ENCODE assay signal across 8 cellular contexts in genomic region chr3:197950661-197951029, GRCh38. TPM values are rescaled to one million over a fixed set of nuclear protein-coding genes. Genes with fewer than 3 reads are reported as not detected.
DNase-seq lines count a peak whose midpoint lies in the region; ATAC-seq, FAIRE-seq and TF ChIP-seq lines count a peak whose summit lies in the region.

No MANE protein-coding gene starts in this region.

- POLR2A ChIA-PET in GM12878 (lab: Charles Lee), result interaction anchor here (1.4 kb wide), 1 partner anchor 9 kb away, joined by 7 read pairs; a partner anchor contains a TSS

- in situ Hi-C loops in GM12878 (cut with MboI), result no loop called here

- H3K4me1 ChIP-seq in cardiac muscle cell (ENCODE audit: low read depth) (peaks cover 25% of the 10 kb centered on the region), GM12878 (ENCODE audit: control insufficient read depth, insufficient read depth, low read length) (peaks cover 3% of the 10 kb centered on the region; the same call in 1 of the 2 replicates), upper lobe of right lung (peaks cover 34% of the 10 kb centered on the region)

- intact Hi-C loops in left cardiac atrium (cut with DNase I) (no loop called here), GM12878 (cut with micrococcal nuclease; ENCODE audit: unreplicated experiment) (loop anchor here (1.0 kb wide), 1 partner anchor 9 kb away; a partner anchor contains a TSS), upper lobe of right lung (cut with DNase I) (no loop called here)

- H3K27ac Mint-ChIP-seq in memory B cell, result peak overlapping the region; percentile 99

- peaks cover 42% of the 10 kb centered on the region for H3K79me2 ChIP-seq in GM12878 (ENCODE audit: control insufficient read depth, insufficient read depth, low read length)

- H3K27me3 ChIP-seq in cardiac muscle cell (no peaks in the 10 kb centered on the region), GM12878 (replicated peaks in 1 of 2; ENCODE audit: control insufficient read depth in 2 of 2, insufficient read depth in 2 of 2, low read length in 1 of 2) (no peaks in the 10 kb centered on the region), upper lobe of right lung (no peaks in the 10 kb centered on the region)

- peaks cover 15% of the 10 kb centered on the region for H3K4me1 Mint-ChIP-seq in memory B cell

- H2AFZ ChIP-seq in GM12878 (ENCODE audit: control insufficient read depth, low read depth, low read length), result no peak overlapping the region; the same call in 1 of the 2 replicates

- DNase-seq in cardiac muscle cell (ENCODE audit: low read depth in 1 of 2, low spot score in 1 of 2) (no peak), left cardiac atrium (no peak), GM12878 (ENCODE audit: low read depth, low spot score) (no peak), memory B cell (ENCODE audit: low spot score in 2 of 2) (no peak), upper lobe of right lung (no peak), NCI-H187 treated with DMSO at 0.1 percent for 48 hours (lab: John Stamatoyannopoulos, UW) (no peak), NCI-H1092 treated with DMSO at 0.1 percent for 48 hours (lab: John Stamatoyannopoulos, UW) (no peak)

- BruUV-seq in GM12878 (replicated peaks; lab: Mats Ljungman, UMichigan), result no TSS peak

- TF ChIP-seq RAD21 in GM12878 (IDR thresholded peaks at IDR 0.05; ENCODE audit: insufficient read depth, low read depth, low read length), result no peak

- H3K4me3 ChIP-seq in cardiac muscle cell, result peak overlapping the region; percentile 96
- peak overlapping the region; percentile 95 for H3K4me3 ChIP-seq in GM12878
- peak overlapping the region; percentile 70 for H3K4me3 ChIP-seq in upper lobe of right lung

- no peak for TF ChIP-seq EP300 in GM12878 (IDR thresholded peaks at IDR 0.05; ENCODE audit: borderline replicate concordance in 1 of 2, control insufficient read depth in 1 of 2, low read depth in 2 of 2, low read length in 2 of 2)

- H3K4me2 ChIP-seq in GM12878 (ENCODE audit: control insufficient read depth, insufficient read depth), result peak overlapping the region; percentile 84

- TF ChIP-seq POLR2A in GM12878 (IDR thresholded peaks at IDR 0.05; ENCODE audit: low read depth, low read length), result no peak

- no peaks in the 10 kb centered on the region for H3K9me3 Mint-ChIP-seq in memory B cell

- no peaks in the 10 kb centered on the region for H3K27me3 Mint-ChIP-seq in memory B cell

- H3K9ac ChIP-seq in GM12878 (ENCODE audit: control insufficient read depth, insufficient read depth, low read length), result peak overlapping the region; percentile 92

- H3K9me3 ChIP-seq in cardiac muscle cell (ENCODE audit: low read depth) (no peaks in the 10 kb centered on the region), GM12878 (replicated peaks; ENCODE audit: control insufficient read depth, insufficient read depth, low read length) (no peaks in the 10 kb centered on the region), upper lobe of right lung (no peaks in the 10 kb centered on the region)

- TF ChIP-seq CTCF in cardiac muscle cell (IDR thresholded peaks at IDR 0.05; ENCODE audit: low read depth, low read length) (no peak), GM12878 (IDR thresholded peaks at IDR 0.05 in 2 of 3, conservative IDR thresholded peaks at IDR 0.05 in 1 of 3; ENCODE audit: control insufficient read depth in 2 of 3, extremely low read depth in 1 of 3, insufficient read depth in 1 of 3, low read depth in 3 of 3, low read length in 3 of 3) (no peak), upper lobe of right lung (IDR thresholded peaks at IDR 0.05) (no peak)

- SMC1A ChIA-PET in GM12878 (lab: Charles Lee; ENCODE audit: uncharacterized antibody, unreplicated experiment), result interaction anchor here (1.1 to 2.2 kb wide), 4 partner anchors 8 to 45 kb away, joined by 4 to 9 read pairs (median 6); a partner anchor contains a TSS

- no peak for FAIRE-seq in GM12878 (lab: Jason Lieb, UNC)

- peak overlapping the region; percentile 94 for H3K4me3 Mint-ChIP-seq in memory B cell

- WGBS in GM12878 (ENCODE audit: insufficient coverage, insufficient replicate concordance, low lambda C conversion rate, missing lambda C conversion rate), result 0% methylated on average over 10 of the region's 10 CpGs

- H4K20me1 ChIP-seq in GM12878 (ENCODE audit: control insufficient read depth, insufficient read depth), result peaks cover 7% of the 10 kb centered on the region

- H3K36me3 ChIP-seq in cardiac muscle cell (peaks cover 32% of the 10 kb centered on the region), GM12878 (ENCODE audit: control insufficient read depth in 2 of 2, insufficient read depth in 2 of 2, low read length in 1 of 2) (peaks cover 10 to 33% of the 10 kb centered on the region in 2 experiments), upper lobe of right lung (peaks cover 46% of the 10 kb centered on the region)

- ATAC-seq in left cardiac atrium (no peak), GM12878 (no peak), memory B cell (ENCODE audit: low read depth) (no peak), upper lobe of right lung (no peak), HG03442 (IDR thresholded peaks at IDR 0.05; ENCODE audit: unreplicated experiment) (no peak)

- RAD21 ChIA-PET in GM12878 (lab: Charles Lee; ENCODE audit: unreplicated experiment), result interaction anchor here (1.0 kb wide), 1 partner anchor 9 kb away, joined by 3 read pairs; a partner anchor contains a TSS

- H3K27ac ChIP-seq in cardiac muscle cell (peak overlapping the region; percentile 95), GM12878 (ENCODE audit: control insufficient read depth, insufficient read depth) (peak overlapping the region; percentile 95), upper lobe of right lung (peak overlapping the region; percentile 92)

- peaks cover 22% of the 10 kb centered on the region for H3K36me3 Mint-ChIP-seq in memory B cell

- CTCF ChIA-PET in GM12878 (lab: Yijun Ruan, JAX), result interaction anchor here (0.7 to 2.9 kb wide), 4 partner anchors 8 to 229 kb away, joined by 3 to 16 read pairs (median 4); no protein-coding TSS in a partner anchor

TF ChIP-seq in GM12878, 131 proteins besides CTCF, POLR2A, EP300 and RAD21:
- TF ChIP-seq SUZ12 (IDR thresholded peaks at IDR 0.05; ENCODE audit: unreplicated experiment), result no peak
- TF ChIP-seq SIN3A (IDR thresholded peaks at IDR 0.05; ENCODE audit: low read depth, low read length), result 0 out of 2 replicates have a peak, but pooled peaks have one; percentile 38

RNA-seq across cellular contexts. Expression of gene RPL35A, which starts 0.7 kb away (rescaled TPM):
- total RNA-seq in cardiac muscle cell (907 and 984 TPM in 2 replicates), left cardiac atrium (100 to 1,000 TPM; 716 to 727 TPM), GM12878 (2014; rRNA removed) (774 and 1,139 TPM in 2 replicates), GM12878 (2014; rRNA removed; fragmentation: Illumina TruSeq; extraction: Trizol) (2,045 and 2,048 TPM in 2 replicates), GM12878 (2021) (1,469 and 1,543 TPM in 2 replicates), upper lobe of right lung (723 TPM)
- polyA plus RNA-seq in cardiac muscle cell (845 and 927 TPM in 2 replicates), GM12878 (2011; rRNA removed) (1,355 and 2,033 TPM in 2 replicates), GM12878 (2014; fragmentation: Illumina TruSeq; extraction: Trizol) (2,605 and 3,098 TPM in 2 replicates), GM12878 (2014; fragmentation: Nextera tagmentation; extraction: Ambion mirVana) (1,000 to 10,000 TPM; 2,763 to 3,144 TPM), GM12878 (2014; rRNA removed) (1,819 and 2,206 TPM in 2 replicates), GM12878 (2016; fragmentation: Nextera tagmentation; extraction: Ambion mirVana) (1,000 to 10,000 TPM; 1,637 to 1,641 TPM)
- 152 and 158 TPM in 2 replicates for total RNA-seq in GM12878 (2013; cell fraction: nucleolus; rRNA removed)
- polyA plus RNA-seq in GM12878 (2011; ENCODE audit: low read depth), result 7,666 TPM
- 588 and 600 TPM in 2 replicates for polyA plus RNA-seq in GM12878 (2011; cell fraction: cytosol; rRNA removed)
- polyA plus RNA-seq in GM12878 (2011; cell fraction: nucleus; rRNA removed), result 326 and 453 TPM in 2 replicates
- 3,017 and 3,888 TPM in 2 replicates for polyA plus RNA-seq in GM12878 (2012)
- 184 and 244 TPM in 2 replicates for polyA minus RNA-seq in GM12878 (2011; rRNA and poly(A)+ RNA removed)
- polyA minus RNA-seq in GM12878 (2011; cell fraction: cytosol; rRNA and poly(A)+ RNA removed), result 126 and 163 TPM in 2 replicates
- polyA minus RNA-seq in GM12878 (2011; cell fraction: nucleus; rRNA and poly(A)+ RNA removed), result 34.9 and 49.6 TPM in 2 replicates

RNA-seq across cellular contexts. Expression of gene LMLN, which starts 9.4 kb away (rescaled TPM):
- total RNA-seq in cardiac muscle cell, result 3.9 and 7.7 TPM in 2 replicates
- 4.9 and 7.5 TPM in 2 replicates for polyA plus RNA-seq in cardiac muscle cell
- 1 to 10 TPM; 6.9 to 7.0 TPM for total RNA-seq in left cardiac atrium
- 3.9 and 6.8 TPM in 2 replicates for total RNA-seq in GM12878 (2013; cell fraction: nucleolus; rRNA removed)
- 0.54 and 0.68 TPM in 2 replicates for total RNA-seq in GM12878 (2014; rRNA removed)
- 0.55 and 1.0 TPM in 2 replicates for total RNA-seq in GM12878 (2014; rRNA removed; fragmentation: Illumina TruSeq; extraction: Trizol)
- total RNA-seq in GM12878 (2021), result 0.95 and 1.1 TPM in 2 replicates
- 1.1 TPM for polyA plus RNA-seq in GM12878 (2011; ENCODE audit: low read depth)
- polyA plus RNA-seq in GM12878 (2011; rRNA removed), result 1.5 and 1.6 TPM in 2 replicates
- polyA plus RNA-seq in GM12878 (2011; cell fraction: cytosol; rRNA removed), result 0.69 and 0.72 TPM in 2 replicates
- 0.99 and 1.0 TPM in 2 replicates for polyA plus RNA-seq in GM12878 (2011; cell fraction: nucleus; rRNA removed)
- 0.65 and 0.77 TPM in 2 replicates for polyA plus RNA-seq in GM12878 (2012)
- polyA plus RNA-seq in GM12878 (2014; fragmentation: Illumina TruSeq; extraction: Trizol), result 0.54 and 1.00 TPM in 2 replicates
- under 1 TPM; 0.02 to 0.18 TPM for polyA plus RNA-seq in GM12878 (2014; fragmentation: Nextera tagmentation; extraction: Ambion mirVana)
- 0.88 and 1.4 TPM in 2 replicates for polyA plus RNA-seq in GM12878 (2014; rRNA removed)
- 1 to 10 TPM in 1 of 2 experiments, under 1 TPM in 1; 0.73 to 1.7 TPM for polyA plus RNA-seq in GM12878 (2016; fragmentation: Nextera tagmentation; extraction: Ambion mirVana)
- 1.4 and 2.3 TPM in 2 replicates for polyA minus RNA-seq in GM12878 (2011; rRNA and poly(A)+ RNA removed)
- 1.3 and 1.6 TPM in 2 replicates for polyA minus RNA-seq in GM12878 (2011; cell fraction: cytosol; rRNA and poly(A)+ RNA removed)
- polyA minus RNA-seq in GM12878 (2011; cell fraction: nucleus; rRNA and poly(A)+ RNA removed), result 1.2 and 1.5 TPM in 2 replicates
- 7.3 TPM for total RNA-seq in upper lobe of right lung
